1 cellular context compared by ENCODE assay signal in the genomic region with DNA sequence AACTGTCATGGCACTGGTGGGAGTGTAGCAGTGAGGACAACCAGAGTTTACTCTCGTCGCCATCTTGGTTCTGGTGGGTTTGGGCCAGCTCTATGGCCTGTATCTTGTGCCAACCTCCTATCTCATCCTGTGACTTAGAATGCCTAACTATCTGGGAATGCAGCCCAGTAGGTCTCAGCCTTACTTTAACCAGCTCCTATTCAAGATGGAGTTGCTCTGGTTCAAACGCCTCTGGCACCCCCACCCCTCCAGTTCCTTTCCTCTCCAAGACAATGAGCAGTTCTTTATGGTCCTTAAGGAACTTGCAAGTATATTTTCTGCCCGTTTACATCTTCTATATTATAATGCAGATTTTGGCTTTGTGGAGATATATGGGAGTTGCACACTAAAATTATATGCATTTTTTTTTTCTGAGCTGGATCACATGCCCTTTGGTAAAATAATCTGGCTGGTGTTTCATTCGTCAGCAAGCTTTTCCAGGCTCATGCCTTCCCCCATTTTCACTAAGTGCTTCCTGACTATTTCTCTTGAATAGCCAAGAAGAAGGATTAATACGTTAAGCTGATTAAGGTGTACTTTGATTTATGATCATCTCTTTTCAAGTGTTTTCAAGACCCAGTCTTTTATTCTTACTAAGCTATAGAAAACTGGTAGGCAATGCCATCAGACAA.
TF ChIP-seq lines count a peak whose summit lies in the region.

No MANE protein-coding gene starts in this region.

TF ChIP-seq in K562, 482 proteins besides CTCF, POLR2A, EP300 and RAD21 (continued from another document and continues in another):
- TF ChIP-seq ZNF740 (CRISPR knock-in tag; IDR thresholded peaks at IDR 0.05) (no peak), ZNF740 (tag; IDR thresholded peaks at IDR 0.05) (peak in 1 of 2 experiments; percentile 95; a peak in 2 of 4 replicates), SRSF1 (IDR thresholded peaks at IDR 0.05; ENCODE audit: low read depth, low read length) (no peak), ZNF212 (CRISPR knock-in tag; IDR thresholded peaks at IDR 0.05) (peak; percentile 74; the same call in 1 of the 2 replicates), ZC3H4 (CRISPR knock-in tag; IDR thresholded peaks at IDR 0.05; ENCODE audit: borderline replicate concordance) (no peak), GTF2A2 (tag; IDR thresholded peaks at IDR 0.05) (peak; percentile 94), ZNF766 (CRISPR knock-in tag; conservative IDR thresholded peaks at IDR 0.05) (peak; percentile 90), ZNF140 (CRISPR knock-in tag; IDR thresholded peaks at IDR 0.05) (peak; percentile 76), MTA1 (IDR thresholded peaks at IDR 0.05; ENCODE audit: borderline replicate concordance) (no peak), ZNF512 (tag; IDR thresholded peaks at IDR 0.05) (no peak), ZNF586 (CRISPR knock-in tag; conservative IDR thresholded peaks at IDR 0.05) (0 out of 2 replicates have a peak, but pooled peaks have one; percentile 51), PTTG1 (tag; IDR thresholded peaks at IDR 0.05; ENCODE audit: low read depth) (peak; percentile 90), CLOCK (CRISPR knock-in tag; IDR thresholded peaks at IDR 0.05; ENCODE audit: borderline replicate concordance) (peak; percentile 66; the same call in 1 of the 2 replicates), CREM (IDR thresholded peaks at IDR 0.05; ENCODE audit: low read depth) (no peak), ZNF75A (CRISPR knock-in tag; IDR thresholded peaks at IDR 0.05) (no peak), PPARD (CRISPR knock-in tag; IDR thresholded peaks at IDR 0.05) (no peak), DEAF1 (CRISPR knock-in tag; IDR thresholded peaks at IDR 0.05) (0 out of 2 replicates have a peak, but pooled peaks have one; percentile 21), NFIX (CRISPR knock-in tag; IDR thresholded peaks at IDR 0.05; ENCODE audit: low read depth) (peak; percentile 37; the same call in 1 of the 2 replicates), RFX1 (IDR thresholded peaks at IDR 0.05) (no peak), IRF9 (tag; IDR thresholded peaks at IDR 0.05) (peak; percentile 87), PYGO2 (tag; IDR thresholded peaks at IDR 0.05) (peak; percentile 84), CBX1 (IDR thresholded peaks at IDR 0.05; ENCODE audit: low read depth) (no peak), ZNF239 (CRISPR knock-in tag; IDR thresholded peaks at IDR 0.05) (peak; percentile 75), ZNF785 (CRISPR knock-in tag; IDR thresholded peaks at IDR 0.05) (peak; percentile 71; the same call in 1 of the 2 replicates), ZBTB17 (CRISPR knock-in tag; IDR thresholded peaks at IDR 0.05) (peak; percentile 91), RREB1 (CRISPR knock-in tag; IDR thresholded peaks at IDR 0.05) (peak; percentile 84; the same call in 1 of the 2 replicates), TCFL5 (CRISPR knock-in tag; conservative IDR thresholded peaks at IDR 0.05) (peak; percentile 55; the same call in 1 of the 2 replicates), ZNF175 (CRISPR knock-in tag; IDR thresholded peaks at IDR 0.05; ENCODE audit: low read depth) (peak; percentile 68; the same call in 1 of the 2 replicates), MAFF (IDR thresholded peaks at IDR 0.05; ENCODE audit: low read length) (no peak), ARID1B (IDR thresholded peaks at IDR 0.05) (no peak)
- TF ChIP-seq, protein P1, sequence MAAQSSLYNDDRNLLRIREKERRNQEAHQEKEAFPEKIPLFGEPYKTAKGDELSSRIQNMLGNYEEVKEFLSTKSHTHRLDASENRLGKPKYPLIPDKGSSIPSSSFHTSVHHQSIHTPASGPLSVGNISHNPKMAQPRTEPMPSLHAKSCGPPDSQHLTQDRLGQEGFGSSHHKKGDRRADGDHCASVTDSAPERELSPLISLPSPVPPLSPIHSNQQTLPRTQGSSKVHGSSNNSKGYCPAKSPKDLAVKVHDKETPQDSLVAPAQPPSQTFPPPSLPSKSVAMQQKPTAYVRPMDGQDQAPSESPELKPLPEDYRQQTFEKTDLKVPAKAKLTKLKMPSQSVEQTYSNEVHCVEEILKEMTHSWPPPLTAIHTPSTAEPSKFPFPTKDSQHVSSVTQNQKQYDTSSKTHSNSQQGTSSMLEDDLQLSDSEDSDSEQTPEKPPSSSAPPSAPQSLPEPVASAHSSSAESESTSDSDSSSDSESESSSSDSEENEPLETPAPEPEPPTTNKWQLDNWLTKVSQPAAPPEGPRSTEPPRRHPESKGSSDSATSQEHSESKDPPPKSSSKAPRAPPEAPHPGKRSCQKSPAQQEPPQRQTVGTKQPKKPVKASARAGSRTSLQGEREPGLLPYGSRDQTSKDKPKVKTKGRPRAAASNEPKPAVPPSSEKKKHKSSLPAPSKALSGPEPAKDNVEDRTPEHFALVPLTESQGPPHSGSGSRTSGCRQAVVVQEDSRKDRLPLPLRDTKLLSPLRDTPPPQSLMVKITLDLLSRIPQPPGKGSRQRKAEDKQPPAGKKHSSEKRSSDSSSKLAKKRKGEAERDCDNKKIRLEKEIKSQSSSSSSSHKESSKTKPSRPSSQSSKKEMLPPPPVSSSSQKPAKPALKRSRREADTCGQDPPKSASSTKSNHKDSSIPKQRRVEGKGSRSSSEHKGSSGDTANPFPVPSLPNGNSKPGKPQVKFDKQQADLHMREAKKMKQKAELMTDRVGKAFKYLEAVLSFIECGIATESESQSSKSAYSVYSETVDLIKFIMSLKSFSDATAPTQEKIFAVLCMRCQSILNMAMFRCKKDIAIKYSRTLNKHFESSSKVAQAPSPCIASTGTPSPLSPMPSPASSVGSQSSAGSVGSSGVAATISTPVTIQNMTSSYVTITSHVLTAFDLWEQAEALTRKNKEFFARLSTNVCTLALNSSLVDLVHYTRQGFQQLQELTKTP (IDR thresholded peaks at IDR 0.05; ENCODE audit: low read depth in 1 of 2, partially characterized antibody in 2 of 2): no peak
- TF ChIP-seq, protein P2, sequence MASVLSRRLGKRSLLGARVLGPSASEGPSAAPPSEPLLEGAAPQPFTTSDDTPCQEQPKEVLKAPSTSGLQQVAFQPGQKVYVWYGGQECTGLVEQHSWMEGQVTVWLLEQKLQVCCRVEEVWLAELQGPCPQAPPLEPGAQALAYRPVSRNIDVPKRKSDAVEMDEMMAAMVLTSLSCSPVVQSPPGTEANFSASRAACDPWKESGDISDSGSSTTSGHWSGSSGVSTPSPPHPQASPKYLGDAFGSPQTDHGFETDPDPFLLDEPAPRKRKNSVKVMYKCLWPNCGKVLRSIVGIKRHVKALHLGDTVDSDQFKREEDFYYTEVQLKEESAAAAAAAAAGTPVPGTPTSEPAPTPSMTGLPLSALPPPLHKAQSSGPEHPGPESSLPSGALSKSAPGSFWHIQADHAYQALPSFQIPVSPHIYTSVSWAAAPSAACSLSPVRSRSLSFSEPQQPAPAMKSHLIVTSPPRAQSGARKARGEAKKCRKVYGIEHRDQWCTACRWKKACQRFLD (CRISPR knock-in tag; IDR thresholded peaks at IDR 0.05): peak; percentile 66
- TF ChIP-seq, protein P3, sequence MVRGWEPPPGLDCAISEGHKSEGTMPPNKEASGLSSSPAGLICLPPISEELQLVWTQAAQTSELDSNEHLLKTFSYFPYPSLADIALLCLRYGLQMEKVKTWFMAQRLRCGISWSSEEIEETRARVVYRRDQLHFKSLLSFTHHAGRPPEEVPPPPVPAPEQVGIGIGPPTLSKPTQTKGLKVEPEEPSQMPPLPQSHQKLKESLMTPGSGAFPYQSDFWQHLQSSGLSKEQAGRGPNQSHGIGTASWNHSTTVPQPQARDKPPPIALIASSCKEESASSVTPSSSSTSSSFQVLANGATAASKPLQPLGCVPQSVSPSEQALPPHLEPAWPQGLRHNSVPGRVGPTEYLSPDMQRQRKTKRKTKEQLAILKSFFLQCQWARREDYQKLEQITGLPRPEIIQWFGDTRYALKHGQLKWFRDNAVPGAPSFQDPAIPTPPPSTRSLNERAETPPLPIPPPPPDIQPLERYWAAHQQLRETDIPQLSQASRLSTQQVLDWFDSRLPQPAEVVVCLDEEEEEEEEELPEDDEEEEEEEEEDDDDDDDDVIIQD (CRISPR knock-in tag; IDR thresholded peaks at IDR 0.05): peak; percentile 91
